Comparison of ENCODE assay signal across 17 cellular contexts in genomic region chr11:46523290-46523689, GRCh38.
"Had no signal": no experiment of that assay in that cellular context is flagged by ENCODE, and none has a peak within 500 bp of the region (broad histone marks: within the 10 kb centered on the region; RNA-seq: fewer than 3 reads in every experiment).

No MANE protein-coding gene starts in this region.

- H3K27me3 Mint-ChIP-seq: activated CD8-positive, alpha-beta T cell treated with anti-CD3 and anti-CD28 coated beads for 36 hours; activated naive CD8-positive, alpha-beta T cell treated with anti-CD3 and anti-CD28 coated beads, Interleukin-2, amount 10 ng/mL, durations not matched to agents 7 days and 5 days; naive thymus-derived CD4-positive, alpha-beta T cell had no signal

- H3K4me3 Mint-ChIP-seq: activated CD8-positive, alpha-beta T cell treated with anti-CD3 and anti-CD28 coated beads for 36 hours; activated naive CD8-positive, alpha-beta T cell treated with anti-CD3 and anti-CD28 coated beads, Interleukin-2, amount 10 ng/mL, durations not matched to agents 7 days and 5 days; naive thymus-derived CD4-positive, alpha-beta T cell had no signal

- H3K4me3 ChIP-seq: prostate gland, smooth muscle cell had no signal

- DNase-seq: activated CD4-positive, alpha-beta T cell treated with anti-CD3 and anti-CD28 coated beads for 1 hour; activated CD8-positive, alpha-beta memory T cell treated with anti-CD3 and anti-CD28 coated beads, Interleukin-2, amount 50 U/mL, for 4 hours; activated CD8-positive, alpha-beta T cell treated with anti-CD3 and anti-CD28 coated beads for 36 hours; activated naive CD4-positive, alpha-beta T cell; activated naive CD8-positive, alpha-beta T cell treated with anti-CD3 and anti-CD28 coated beads, Interleukin-2, amount 10 ng/mL, durations not matched to agents 7 days and 5 days; anterior cingulate cortex; dermis blood vessel endothelial cell; islet precursor cell; naive thymus-derived CD4-positive, alpha-beta T cell; right cardiac atrium; stimulated activated CD4-positive, alpha-beta T cell treated with anti-CD3 and anti-CD28 coated beads, Interleukin-4, amount 100 ng/mL, for 4 hours; stimulated activated CD8-positive, alpha-beta memory T cell treated with anti-CD3 and anti-CD28 coated beads, Interleukin-4, amount 100 ng/mL, for 48 hours; stimulated activated naive CD4-positive, alpha-beta T cell treated with Interleukin-2 at 50 U/mL for 16 hours; trophoblast cell had no signal

- ATAC-seq: activated CD8-positive, alpha-beta T cell treated with anti-CD3 and anti-CD28 coated beads for 36 hours; naive thymus-derived CD4-positive, alpha-beta T cell; right cardiac atrium; SK-N-SH treated with all-trans-retinoic acid at 6 μM for 48 hours had no signal

- H3K4me2 ChIP-seq: smooth muscle cell had no signal

- H3K27ac Mint-ChIP-seq: activated CD8-positive, alpha-beta T cell treated with anti-CD3 and anti-CD28 coated beads for 36 hours; activated naive CD8-positive, alpha-beta T cell treated with anti-CD3 and anti-CD28 coated beads, Interleukin-2, amount 10 ng/mL, durations not matched to agents 7 days and 5 days; naive thymus-derived CD4-positive, alpha-beta T cell had no signal

- H3K27ac ChIP-seq: prostate gland had no signal

- H3K4me1 ChIP-seq: prostate gland had no signal

- H3K36me3 ChIP-seq: prostate gland had no signal

- H3K9me3 ChIP-seq: prostate gland had no signal
